ENCODE assay signal across 8 cellular contexts in genomic region chr10:24920907-24921881, GRCh38. TPM values are rescaled to one million over a fixed set of nuclear protein-coding genes. Genes with fewer than 3 reads are reported as not detected.
DNase-seq lines count a peak whose midpoint lies in the region; ATAC-seq and TF ChIP-seq lines count a peak whose summit lies in the region.

No MANE protein-coding gene starts in this region.

- intact Hi-C loops in activated naive CD4-positive, alpha-beta T cell treated with anti-CD3 and anti-CD28 coated beads for 36 hours (cut with micrococcal nuclease), result loop anchor here (1.0 to 2.0 kb wide), 5 partner anchors 20 to 214 kb away; partner anchors contain the start of genes ENKUR and THNSL1
- intact Hi-C loops in heart right ventricle (cut with DNase I), result no loop called here
- intact Hi-C loops in gastrocnemius medialis (cut with DNase I; ENCODE audit: low total_unique reads), result no loop called here
- intact Hi-C loops in Calu3 (cut with micrococcal nuclease; ENCODE audit: unreplicated experiment), result no loop called here

- no peaks in the 10 kb centered on the region for H3K27me3 ChIP-seq in heart right ventricle
- H3K27me3 ChIP-seq in gastrocnemius medialis, result no peaks in the 10 kb centered on the region

- H3K4me1 ChIP-seq in heart right ventricle, result peaks cover 0 to 19% (median 5%) of the 10 kb centered on the region in 9 donors
- H3K4me1 ChIP-seq in gastrocnemius medialis, result no peaks in the 10 kb centered on the region

- H3K36me3 ChIP-seq in KOPT-K1 (ENCODE audit: insufficient read depth, low read length), result peaks cover 12% of the 10 kb centered on the region; the same call in 1 of the 2 replicates
- H3K36me3 ChIP-seq in heart right ventricle, result no peaks in the 10 kb centered on the region
- no peaks in the 10 kb centered on the region for H3K36me3 ChIP-seq in gastrocnemius medialis

- H3K27me3 Mint-ChIP-seq in activated naive CD4-positive, alpha-beta T cell treated with anti-CD3 and anti-CD28 coated beads for 36 hours (ENCODE audit: low read depth), result no peaks in the 10 kb centered on the region
- no peaks in the 10 kb centered on the region for H3K27me3 Mint-ChIP-seq in Calu3 (ENCODE audit: unreplicated experiment)

- no peak overlapping the region for H3K4me3 Mint-ChIP-seq in activated naive CD4-positive, alpha-beta T cell treated with anti-CD3 and anti-CD28 coated beads for 36 hours
- H3K4me3 Mint-ChIP-seq in Calu3 (ENCODE audit: low read depth, unreplicated experiment), result no peak overlapping the region

- peaks cover 13% of the 10 kb centered on the region for H3K36me3 Mint-ChIP-seq in activated naive CD4-positive, alpha-beta T cell treated with anti-CD3 and anti-CD28 coated beads for 36 hours (ENCODE audit: low read depth)
- H3K36me3 Mint-ChIP-seq in Calu3 (ENCODE audit: insufficient read depth, unreplicated experiment), result no peaks in the 10 kb centered on the region

- peaks cover 24% of the 10 kb centered on the region for H3K9me3 ChIP-seq in KOPT-K1 (ENCODE audit: insufficient read depth, low read length, poor library complexity, severe bottlenecking)
- peaks cover 0 to 17% (median 0%) of the 10 kb centered on the region in 11 donors for H3K9me3 ChIP-seq in heart right ventricle
- no peaks in the 10 kb centered on the region for H3K9me3 ChIP-seq in gastrocnemius medialis

- no TSS peak for BruUV-seq in Calu3 (replicated peaks; lab: Mats Ljungman, UMichigan)

- peak overlapping the region; percentile 19 for H3K27ac ChIP-seq in KOPT-K1 (ENCODE audit: low read depth, low read length, poor library complexity, severe bottlenecking)
- peak overlapping the region in 5 of 10 donors; percentile 3 to 73 (median 21) for H3K27ac ChIP-seq in heart right ventricle
- H3K27ac ChIP-seq in gastrocnemius medialis, result no peak overlapping the region

- TF ChIP-seq CTCF in heart right ventricle (IDR thresholded peaks at IDR 0.05) (no peak), gastrocnemius medialis (IDR thresholded peaks at IDR 0.05 in 4 of 5, conservative IDR thresholded peaks at IDR 0.05 in 1 of 5) (no peak), Calu3 (IDR thresholded peaks at IDR 0.05; ENCODE audit: unreplicated experiment) (no peak)

- DNase-seq in COLO829 (ENCODE audit: low spot score) (peak; percentile 90), heart right ventricle (peak in 1 of 2 donors; percentile 63), gastrocnemius medialis (peak; percentile 16 to 32), Calu3 (no peak), NCI-H526 treated with DMSO at 0.1 percent for 48 hours (lab: John Stamatoyannopoulos, UW) (no peak)
- DNase-seq in activated naive CD4-positive, alpha-beta T cell treated with anti-CD3 and anti-CD28 coated beads for 36 hours, result peak; percentile 83

- peaks cover 26% of the 10 kb centered on the region for H3K9me3 Mint-ChIP-seq in activated naive CD4-positive, alpha-beta T cell treated with anti-CD3 and anti-CD28 coated beads for 36 hours
- peaks cover 6% of the 10 kb centered on the region for H3K9me3 Mint-ChIP-seq in Calu3 (ENCODE audit: low read depth, unreplicated experiment)

- CTCF ChIA-PET in activated naive CD4-positive, alpha-beta T cell treated with anti-CD3 and anti-CD28 coated beads for 36 hours (lab: Charles Lee), result interaction anchor here (1.5 kb wide), 1 partner anchor 304 kb away, joined by 4 read pairs; no protein-coding TSS in a partner anchor
- CTCF ChIA-PET in Calu3 (lab: Charles Lee), result no interaction called here

- TF ChIP-seq POLR2A in gastrocnemius medialis (IDR thresholded peaks at IDR 0.05), result no peak

- peak overlapping the region; percentile 54 for H3K27ac Mint-ChIP-seq in activated naive CD4-positive, alpha-beta T cell treated with anti-CD3 and anti-CD28 coated beads for 36 hours
- H3K27ac Mint-ChIP-seq in Calu3 (ENCODE audit: unreplicated experiment), result no peak overlapping the region

- ATAC-seq in GM21529 (IDR thresholded peaks at IDR 0.05; ENCODE audit: unreplicated experiment) (peak; percentile 98), heart right ventricle (peak; percentile 55 to 99 (median 90)), gastrocnemius medialis (peak in 1 of 2 donors; percentile 46)

- in situ Hi-C loops in gastrocnemius medialis (cut with MboI; ENCODE audit: low sequenced_read_pairs in 4 of 4), result no loop called here

- H3K4me3 ChIP-seq in heart right ventricle (no peak overlapping the region), gastrocnemius medialis (no peak overlapping the region)

- H3K4me1 Mint-ChIP-seq in activated naive CD4-positive, alpha-beta T cell treated with anti-CD3 and anti-CD28 coated beads for 36 hours (ENCODE audit: low read depth), result peaks cover 19% of the 10 kb centered on the region
- peaks cover 8% of the 10 kb centered on the region for H3K4me1 Mint-ChIP-seq in Calu3 (ENCODE audit: low read depth, unreplicated experiment)

- 49 to 54% methylated on average over 7 of the region's 7 CpGs for WGBS in heart right ventricle, 2 donors

RNA-seq across cellular contexts. Expression of gene PRTFDC1, which starts 31.2 kb away (rescaled TPM):
- total RNA-seq in activated naive CD4-positive, alpha-beta T cell treated with anti-CD3 and anti-CD28 coated beads for 36 hours, result 1 to 10 TPM in 1 of 2 experiments, under 1 TPM in 1; 0.99 to 1.1 TPM
- 10 to 100 TPM in 1 of 10 donors, 1 to 10 TPM in 9; 2.5 to 11.4 (median 4.6) TPM for total RNA-seq in heart right ventricle
- 1 to 10 TPM; 4.8 to 5.6 TPM for polyA plus RNA-seq in heart right ventricle
- total RNA-seq in gastrocnemius medialis, result 1 to 10 TPM in 2 of 4 donors, under 1 TPM in 1, not detected in 1; 0.31 to 5.4 (median 2.3) TPM
- 22.7 and 24.6 TPM in 2 replicates for total RNA-seq in Calu3 (2022)

Comparison
In these comparisons a context has a peak if more than half of its experiments do, and no peak if none do; other contexts are left out.
1. DNase-seq: peak in COLO829 (single experiment), activated naive CD4-positive, alpha-beta T cell treated with anti-CD3 and anti-CD28 coated beads for 36 hours (single experiment) and gastrocnemius medialis (2 of 2); none in Calu3 (single experiment) and NCI-H526 treated with DMSO at 0.1 percent for 48 hours (single experiment).